1 cellular context compared by ENCODE assay signal in the genomic region with DNA sequence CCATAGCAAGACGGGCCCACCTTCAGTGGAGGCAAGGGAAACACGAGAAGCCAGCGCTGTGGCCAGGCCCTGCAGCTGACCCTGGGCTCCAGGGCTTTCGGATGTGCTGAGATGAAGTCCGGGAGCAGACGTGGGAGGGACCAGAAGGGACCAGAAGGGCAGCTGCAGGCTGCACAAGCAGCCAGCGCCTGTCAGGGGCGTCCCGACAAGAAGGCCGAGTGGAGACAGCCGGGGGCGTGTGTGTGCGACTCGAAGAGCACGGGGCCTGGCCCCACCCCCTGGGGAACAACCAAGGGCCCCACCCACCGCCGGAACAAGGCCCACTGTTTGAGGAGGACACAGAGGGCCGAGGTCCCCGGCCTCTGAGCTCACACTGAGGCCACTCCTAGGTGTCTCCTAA.
TF ChIP-seq lines count a peak whose summit lies in the region.

No MANE protein-coding gene starts in this region.

TF ChIP-seq in HepG2, 621 proteins besides CTCF, POLR2A, EP300 and RAD21:
- TF ChIP-seq ZNF713 (CRISPR knock-in tag; IDR thresholded peaks at IDR 0.05) (no peak), AGO2 (optimal IDR thresholded peaks at IDR 0.05; ENCODE audit: low read depth, low read length) (peak; percentile 7), HNF4A (CRISPR knock-in tag; IDR thresholded peaks at IDR 0.05) (no peak)
